8 cellular contexts compared by ENCODE assay signal in genomic region chr6:89638320-89639195, GRCh38. TPM values are rescaled to one million over a fixed set of nuclear protein-coding genes. Genes with fewer than 3 reads are reported as not detected.
DNase-seq lines count a peak whose midpoint lies in the region; ATAC-seq and TF ChIP-seq lines count a peak whose summit lies in the region.

A gene with protein sequence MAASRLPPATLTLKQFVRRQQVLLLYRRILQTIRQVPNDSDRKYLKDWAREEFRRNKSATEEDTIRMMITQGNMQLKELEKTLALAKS (minus strand): TSS chr6:89638747. CDS start chr6:89638716, 31 bp downstream.

- peaks cover 7% of the 10 kb centered on the region for H3K4me1 ChIP-seq in KMS-11 (ENCODE audit: low read depth, poor library complexity, severe bottlenecking)
- H3K4me1 ChIP-seq in Peyer's patch = peaks cover 0 to 6% (median 3%) of the 10 kb centered on the region in 4 donors
- peaks cover 14 to 26% (median 20%) of the 10 kb centered on the region in 4 donors for H3K4me1 ChIP-seq in esophagus muscularis mucosa
- H3K4me1 ChIP-seq in muscle layer of duodenum (ENCODE audit: control insufficient read depth in 1 of 2, insufficient read depth in 2 of 2, low read length in 2 of 2) = peaks cover 0 to 10% of the 10 kb centered on the region in 2 donors

- H3K27ac ChIP-seq in KMS-11 (peak within 1 kb of the TSS; percentile 72), Peyer's patch (peak within 1 kb of the TSS; percentile 83 to 94 (median 90)), esophagus muscularis mucosa (replicated peaks in 1 of 4) (peak within 1 kb of the TSS; percentile 88 to 90 (median 88)), muscle layer of duodenum (ENCODE audit: low read length) (peak within 1 kb of the TSS; percentile 89)

- peak within 1 kb of the TSS; percentile 93 for H3K4me2 ChIP-seq in KMS-11

- 6% methylated on average over 28 of the region's 58 CpGs for WGBS in esophagus muscularis mucosa

- intact Hi-C loops in esophagus muscularis mucosa (cut with DNase I) = no loop called here

- H4K20me1 ChIP-seq in KMS-11 (ENCODE audit: insufficient read depth) = no peaks in the 10 kb centered on the region

- H3K79me2 ChIP-seq in KMS-11 (ENCODE audit: insufficient read depth, low read depth) = no peaks in the 10 kb centered on the region

- peak; percentile 99 for ATAC-seq in GM21737 (IDR thresholded peaks at IDR 0.05; ENCODE audit: unreplicated experiment)

- no peaks in the 10 kb centered on the region for H3K36me3 ChIP-seq in KMS-11 (ENCODE audit: insufficient read depth)
- peaks cover 0 to 13% (median 0%) of the 10 kb centered on the region in 3 donors for H3K36me3 ChIP-seq in Peyer's patch
- peaks cover 11 to 40% (median 22%) of the 10 kb centered on the region in 4 donors for H3K36me3 ChIP-seq in esophagus muscularis mucosa
- H3K36me3 ChIP-seq in muscle layer of duodenum (ENCODE audit: control insufficient read depth in 1 of 2, insufficient read depth in 2 of 2, low read length in 2 of 2) = peaks cover 0 to 11% of the 10 kb centered on the region in 2 donors

- H3K9ac ChIP-seq in KMS-11 = peak within 1 kb of the TSS; percentile 55

- H3K27me3 ChIP-seq in KMS-11 (ENCODE audit: insufficient read depth, low read depth) (no peaks in the 10 kb centered on the region), Peyer's patch (no peaks in the 10 kb centered on the region), esophagus muscularis mucosa (no peaks in the 10 kb centered on the region), muscle layer of duodenum (ENCODE audit: low read depth, low read length) (no peaks in the 10 kb centered on the region)

- no peak for TF ChIP-seq EP300 in esophagus muscularis mucosa (IDR thresholded peaks at IDR 0.05)

- peak; percentile 87 for DNase-seq in DMS79 (lab: John Stamatoyannopoulos, UW)
- DNase-seq in Peyer's patch = peak; percentile 88 to 96 (median 96)
- peak; percentile 95 to 96 for DNase-seq in activated T-cell treated with anti-CD3 and anti-CD28 coated beads, Interleukin-2, amount 50 U/mL, for 48 hours
- peak; percentile 98 for DNase-seq in esophagus muscularis mucosa (ENCODE audit: extremely low spot score)
- DNase-seq in stimulated activated CD8-positive, alpha-beta memory T cell treated with anti-CD3 and anti-CD28 coated beads, Interleukin-7, amount 100 ng/mL, for 4 hours (ENCODE audit: low read depth in 2 of 2) = peak; percentile 80 to 85

- no peak within 1 kb of the TSS for H3K4me3 ChIP-seq in KMS-11 (IDR thresholded peaks at IDR 0.05; ENCODE audit: insufficient read depth, low read depth, low read length)
- H3K4me3 ChIP-seq in Peyer's patch = peak within 1 kb of the TSS; percentile 56 to 87 (median 68)
- H3K4me3 ChIP-seq in esophagus muscularis mucosa = peak within 1 kb of the TSS; percentile 63 to 96 (median 71)
- H3K4me3 ChIP-seq in muscle layer of duodenum (ENCODE audit: low read depth in 1 of 2, low read length in 2 of 2) = peak within 1 kb of the TSS; percentile 70 to 73

- TF ChIP-seq POLR2A in Peyer's patch (IDR thresholded peaks at IDR 0.05) (peak; percentile 87 to 90), esophagus muscularis mucosa (IDR thresholded peaks at IDR 0.05; ENCODE audit: low read depth) (peak; percentile 85)

- H2AFZ ChIP-seq in KMS-11 (ENCODE audit: low read depth) = peak within 1 kb of the TSS; percentile 66

- H3K9me3 ChIP-seq in Peyer's patch (no peaks in the 10 kb centered on the region), esophagus muscularis mucosa (no peaks in the 10 kb centered on the region), muscle layer of duodenum (ENCODE audit: control insufficient read depth in 1 of 2, low read length in 2 of 2) (no peaks in the 10 kb centered on the region)

- no peak for TF ChIP-seq CTCF in KMS-11 (conservative IDR thresholded peaks at IDR 0.05; ENCODE audit: low read depth, low read length)
- peak in 3 of 6 experiments; percentile 20 to 35 (median 29) for TF ChIP-seq CTCF in Peyer's patch (IDR thresholded peaks at IDR 0.05)
- peak in 2 of 3 experiments; percentile 9 to 10 for TF ChIP-seq CTCF in esophagus muscularis mucosa (IDR thresholded peaks at IDR 0.05)

RNA-seq across cellular contexts. Expression of the gene that starts here (rescaled TPM):
- total RNA-seq in Peyer's patch = 10 to 100 TPM; 10.3 to 24.8 (median 11.5) TPM
- 10 to 100 TPM; 18.9 to 24.5 (median 19.9) TPM for total RNA-seq in esophagus muscularis mucosa
